In genomic region chr2:100271210-100271609, GRCh38 we compare ENCODE assay signal across 21 cellular contexts. TPM values are rescaled to one million over a fixed set of nuclear protein-coding genes. Genes with fewer than 3 reads are reported as not detected.
A peak's percentile ranks its signal among the peaks of the same experiment; 100 is the strongest.
DNase-seq lines count a peak whose midpoint lies in the region; ATAC-seq, FAIRE-seq and TF ChIP-seq lines count a peak whose summit lies in the region.
"Had no signal": no experiment of that assay in that cellular context is flagged by ENCODE, and none has a peak within 500 bp of the region (broad histone marks: within the 10 kb centered on the region; RNA-seq: fewer than 3 reads in every experiment).

No MANE protein-coding gene starts in this region.

- no TSS peak for BruUV-seq in K562 (replicated peaks; lab: Mats Ljungman, UMichigan)

- H2BK120ac ChIP-seq in neuronal stem cell (ENCODE audit: low read depth, low read length) = no peak overlapping the region

- no peak for FAIRE-seq in K562 (lab: Jason Lieb, UNC)
- FAIRE-seq: A549, G401.6, GM12892, H54 had no signal

- no peak overlapping the region for H3K27ac ChIP-seq in BLaER1
- H3K27ac ChIP-seq in K562 (ENCODE audit: extremely low read depth, low read depth, low read length) = no peak overlapping the region
- H3K27ac ChIP-seq in neuronal stem cell (replicated peaks; ENCODE audit: low read length) = no peak overlapping the region
- H3K27ac ChIP-seq in uterus = peak overlapping the region; percentile 59 to 87
- H3K27ac ChIP-seq: A549, C4-2B had no signal

- H3K9me3 ChIP-seq in BLaER1 (no peaks in the 10 kb centered on the region), K562 (replicated peaks; ENCODE audit: control insufficient read depth, insufficient read depth, low read depth, low read length) (peaks cover 6% of the 10 kb centered on the region; the same call in 1 of the 2 replicates), neuronal stem cell (replicated peaks in 1 of 2; ENCODE audit: control insufficient read depth in 2 of 2, insufficient read depth in 1 of 2, low read depth in 1 of 2, low read length in 2 of 2) (peaks cover 3 to 9% of the 10 kb centered on the region in 2 donors), uterus (no peaks in the 10 kb centered on the region)
- H3K9me3 ChIP-seq: A549, Caco-2, HAP-1 had no signal

- DNase-seq in K562 (ENCODE audit: extremely low read depth in 1 of 4, low spot score in 3 of 4) = no peak
- no peak for DNase-seq in neuronal stem cell (ENCODE audit: low spot score)
- no peak for DNase-seq in uterus
- DNase-seq in iPS-NIHi11 (ENCODE audit: low spot score) = no peak
- DNase-seq in erythroblast (lab: John Stamatoyannopoulos, UW) = no peak
- DNase-seq: 8988T; Caco-2; CD4-positive, CD25-positive, alpha-beta regulatory T cell; CD8-positive, alpha-beta T cell; DMS153; DND-41; GOT3; HFFc6 had no signal

- H3K14ac ChIP-seq in neuronal stem cell (ENCODE audit: low read length) = no peak overlapping the region

- CTCF ChIA-PET in K562 (lab: Yijun Ruan, JAX; ENCODE audit: low intra/inter-chr PET ratio) = interaction anchor here (0.6 kb wide), 1 partner anchor 151 kb away, joined by 3 read pairs; no protein-coding TSS in a partner anchor

- no peak overlapping the region for H3K18ac ChIP-seq in neuronal stem cell (ENCODE audit: low read length)

- H3K27me3 ChIP-seq in BLaER1 (no peaks in the 10 kb centered on the region), K562 (ENCODE audit: control insufficient read depth in 2 of 2, insufficient read depth in 2 of 2, low read length in 2 of 2) (no peaks in the 10 kb centered on the region), neuronal stem cell (ENCODE audit: control insufficient read depth in 3 of 3, insufficient read depth in 3 of 3, low read depth in 1 of 3, low read length in 3 of 3) (no peaks in the 10 kb centered on the region), uterus (no peaks in the 10 kb centered on the region)

- H3K9me1 ChIP-seq in K562 (ENCODE audit: control insufficient read depth, insufficient read depth, low read length) = no peaks in the 10 kb centered on the region

- no peak for TF ChIP-seq CTCF in K562 (IDR thresholded peaks at IDR 0.05 in 2 of 3, conservative IDR thresholded peaks at IDR 0.05 in 1 of 3; ENCODE audit: insufficient read depth in 2 of 3, low read depth in 1 of 3, low read length in 3 of 3)
- no peak for TF ChIP-seq CTCF in uterus (IDR thresholded peaks at IDR 0.05)

- no peak overlapping the region for H3K4ac ChIP-seq in neuronal stem cell (ENCODE audit: low read length)

- POLR2A ChIA-PET in K562 (lab: Yijun Ruan, JAX) = no interaction called here

- no peak overlapping the region for H4K8ac ChIP-seq in neuronal stem cell (ENCODE audit: low read depth, low read length)

- H3K4me1 ChIP-seq in BLaER1 (peaks cover 19% of the 10 kb centered on the region), K562 (replicated peaks in 1 of 2; ENCODE audit: control insufficient read depth in 2 of 2, insufficient read depth in 2 of 2, low read length in 2 of 2) (no peaks in the 10 kb centered on the region), neuronal stem cell (ENCODE audit: control insufficient read depth in 2 of 2, insufficient read depth in 1 of 2, low read depth in 1 of 2, low read length in 2 of 2) (no peaks in the 10 kb centered on the region), uterus (peaks cover 0 to 5% of the 10 kb centered on the region in 2 donors)
- H3K4me1 ChIP-seq: Caco-2, HAP-1 had no signal

- no peak overlapping the region for H2AK5ac ChIP-seq in neuronal stem cell (ENCODE audit: low read depth, low read length)

- H2AFZ ChIP-seq in K562 (ENCODE audit: low read depth, low read length) (no peak overlapping the region), neuronal stem cell (ENCODE audit: low read length) (no peak overlapping the region)

- no peak overlapping the region for H4K91ac ChIP-seq in neuronal stem cell (ENCODE audit: low read depth, low read length, poor library complexity)

- H3K4me2 ChIP-seq in BLaER1 (0 out of 2 replicates have a peak overlapping the region, but pooled peaks have one; percentile 20), K562 (ENCODE audit: insufficient read depth, low read length) (no peak overlapping the region), neuronal stem cell (ENCODE audit: insufficient read depth, low read length, poor library complexity, severe bottlenecking) (no peak overlapping the region)
- H3K4me2 ChIP-seq: A549 had no signal

- 85% methylated on average over 5 of the region's 5 CpGs for WGBS in K562 (ENCODE audit: insufficient coverage, low coverage, missing lambda C conversion rate)
- no CpG with 5 or more reads among the region's 5 CpGs for WGBS in neuronal stem cell (ENCODE audit: extremely low coverage in 2 of 2, insufficient read length in 2 of 2, insufficient replicate concordance in 1 of 2), 2 donors

- peak overlapping the region; percentile 67 for H3K23ac ChIP-seq in neuronal stem cell (ENCODE audit: low read depth, low read length, poor library complexity)

- H3K36me3 ChIP-seq in BLaER1 (no peaks in the 10 kb centered on the region), K562 (ENCODE audit: control insufficient read depth, insufficient read depth, low read length) (no peaks in the 10 kb centered on the region; the same call in 2 of the 3 replicates), neuronal stem cell (replicated peaks in 1 of 2; ENCODE audit: control insufficient read depth in 2 of 2, insufficient read depth in 2 of 2, low read length in 2 of 2) (no peaks in the 10 kb centered on the region), uterus (no peaks in the 10 kb centered on the region)
- H3K36me3 ChIP-seq: HAP-1 had no signal

- H3K79me1 ChIP-seq in neuronal stem cell (ENCODE audit: low read depth, low read length) = no peaks in the 10 kb centered on the region

- no peak overlapping the region for H2BK15ac ChIP-seq in neuronal stem cell (ENCODE audit: low read length)

- H3K4me3 ChIP-seq in BLaER1 (no peak overlapping the region), K562 (no peak overlapping the region), neuronal stem cell (ENCODE audit: low read length in 2 of 2) (no peak overlapping the region), uterus (no peak overlapping the region)
- H3K4me3 ChIP-seq: A549, HAP-1 had no signal

- no peak for TF ChIP-seq EP300 in K562 (IDR thresholded peaks at IDR 0.05; ENCODE audit: low read length)

- no peak overlapping the region for H3K9ac ChIP-seq in BLaER1
- no peak overlapping the region for H3K9ac ChIP-seq in K562 (ENCODE audit: insufficient read depth in 1 of 2, low read depth in 2 of 2, low read length in 2 of 2)
- H3K9ac ChIP-seq in neuronal stem cell (ENCODE audit: low read depth, low read length, poor library complexity) = no peak overlapping the region

- TF ChIP-seq RAD21 in K562 (CRISPR knock-in tag; conservative IDR thresholded peaks at IDR 0.05 in 1 of 2, IDR thresholded peaks at IDR 0.05 in 1 of 2) = no peak

- H3K79me2 ChIP-seq in K562 (ENCODE audit: control insufficient read depth, insufficient read depth, low read length) = no peaks in the 10 kb centered on the region

- in situ Hi-C loops in K562 (cut with MboI) = no loop called here

- H2BK12ac ChIP-seq in neuronal stem cell (ENCODE audit: low read length) = no peak overlapping the region

- H4K20me1 ChIP-seq in BLaER1 (no peaks in the 10 kb centered on the region), K562 (replicated peaks; ENCODE audit: control insufficient read depth, insufficient read depth, low read length) (no peaks in the 10 kb centered on the region)

- ATAC-seq in K562 (no peak), HG02798 (IDR thresholded peaks at IDR 0.05; ENCODE audit: poor library complexity, unreplicated experiment) (no peak)
- ATAC-seq: A549; CD8-positive, alpha-beta T cell had no signal

- intact Hi-C loops in K562 (cut with micrococcal nuclease) (no loop called here), uterus (cut with DNase I; ENCODE audit: low total_unique reads) (no loop called here)

- no peak overlapping the region for H2BK5ac ChIP-seq in neuronal stem cell (ENCODE audit: low read length)

- TF ChIP-seq POLR2A in K562 (conservative IDR thresholded peaks at IDR 0.05) = no peak
- no peak for TF ChIP-seq POLR2A in uterus (IDR thresholded peaks at IDR 0.05)
- no peak for TF ChIP-seq POLR2A in erythroblast (IDR thresholded peaks at IDR 0.05; ENCODE audit: low read length)

TF ChIP-seq in K562, 482 proteins besides CTCF, POLR2A, EP300 and RAD21 (continues in another document):
- no peak for TF ChIP-seq PATZ1 (CRISPR knock-in tag; IDR thresholded peaks at IDR 0.05; ENCODE audit: borderline replicate concordance)

RNA-seq across cellular contexts. Expression of gene LONRF2, which starts 51.1 kb away (rescaled TPM):
- 18.7 and 21.8 TPM in 2 replicates for total RNA-seq in K562 (2011; cell fraction: chromatin; rRNA removed; ENCODE audit: low replicate concordance)
- total RNA-seq in K562 (2011; cell fraction: nucleolus; rRNA removed) = 7.0 and 7.3 TPM in 2 replicates
- total RNA-seq in K562 (2011; cell fraction: nucleoplasm; rRNA removed) = 9.8 and 14.6 TPM in 2 replicates
- total RNA-seq in K562 (2014; rRNA removed) = 2.0 and 2.6 TPM in 2 replicates
- total RNA-seq in K562 (2014; rRNA removed; fragmentation: Illumina TruSeq; extraction: Trizol) = 2.7 and 3.3 TPM in 2 replicates
- total RNA-seq in K562 (2015; rRNA removed; fragmentation: Illumina TruSeq; extraction: Trizol) = 2.2 and 2.5 TPM in 2 replicates
- total RNA-seq in K562 (2021) = 3.6 and 5.0 TPM in 2 replicates
- polyA plus RNA-seq in K562 (2011; rRNA removed) = 4.5 and 4.8 TPM in 2 replicates
- 1.2 and 2.8 TPM in 2 replicates for polyA plus RNA-seq in K562 (2011; cell fraction: cytosol; rRNA removed)
- 11.7 and 12.2 TPM in 2 replicates for polyA plus RNA-seq in K562 (2011; cell fraction: nucleus; rRNA removed)
- 1.5 and 1.7 TPM in 2 replicates for polyA plus RNA-seq in K562 (2012)
- 3.4 and 3.8 TPM in 2 replicates for polyA plus RNA-seq in K562 (2014; fragmentation: Illumina TruSeq; extraction: Trizol)
- polyA plus RNA-seq in K562 (2014; fragmentation: Nextera tagmentation; extraction: Ambion mirVana) = under 1 TPM; 0.35 TPM
- polyA plus RNA-seq in K562 (2014; rRNA removed) = 2.7 and 3.0 TPM in 2 replicates
- polyA minus RNA-seq in K562 (2011; rRNA and poly(A)+ RNA removed) = 8.4 and 10.6 TPM in 2 replicates
- polyA minus RNA-seq in K562 (2011; cell fraction: cytosol; rRNA and poly(A)+ RNA removed) = 4.0 and 7.3 TPM in 2 replicates
- 6.6 and 13.9 TPM in 2 replicates for polyA minus RNA-seq in K562 (2011; cell fraction: nucleus; rRNA and poly(A)+ RNA removed)
- polyA plus RNA-seq in neuronal stem cell (2013, experiment 1 of 2) = 0.32 TPM
- polyA plus RNA-seq in neuronal stem cell (2013, experiment 2 of 2) = 0.39 TPM
- total RNA-seq in uterus = 100 to 1,000 TPM in 1 of 4 donors, 10 to 100 TPM in 3; 27.9 to 188 (median 58.5) TPM
- total RNA-seq: Caco-2, HFFc6 had no signal
- polyA plus RNA-seq: CD4-positive, CD25-positive, alpha-beta regulatory T cell had no signal

Comparison
In these comparisons a context has a peak if more than half of its experiments do, and no peak if none do; other contexts are left out.
1. H3K27ac ChIP-seq: peak in uterus (2 of 2); none in BLaER1 (single experiment), K562 (single experiment) and neuronal stem cell (single experiment).